In the genomic region with DNA sequence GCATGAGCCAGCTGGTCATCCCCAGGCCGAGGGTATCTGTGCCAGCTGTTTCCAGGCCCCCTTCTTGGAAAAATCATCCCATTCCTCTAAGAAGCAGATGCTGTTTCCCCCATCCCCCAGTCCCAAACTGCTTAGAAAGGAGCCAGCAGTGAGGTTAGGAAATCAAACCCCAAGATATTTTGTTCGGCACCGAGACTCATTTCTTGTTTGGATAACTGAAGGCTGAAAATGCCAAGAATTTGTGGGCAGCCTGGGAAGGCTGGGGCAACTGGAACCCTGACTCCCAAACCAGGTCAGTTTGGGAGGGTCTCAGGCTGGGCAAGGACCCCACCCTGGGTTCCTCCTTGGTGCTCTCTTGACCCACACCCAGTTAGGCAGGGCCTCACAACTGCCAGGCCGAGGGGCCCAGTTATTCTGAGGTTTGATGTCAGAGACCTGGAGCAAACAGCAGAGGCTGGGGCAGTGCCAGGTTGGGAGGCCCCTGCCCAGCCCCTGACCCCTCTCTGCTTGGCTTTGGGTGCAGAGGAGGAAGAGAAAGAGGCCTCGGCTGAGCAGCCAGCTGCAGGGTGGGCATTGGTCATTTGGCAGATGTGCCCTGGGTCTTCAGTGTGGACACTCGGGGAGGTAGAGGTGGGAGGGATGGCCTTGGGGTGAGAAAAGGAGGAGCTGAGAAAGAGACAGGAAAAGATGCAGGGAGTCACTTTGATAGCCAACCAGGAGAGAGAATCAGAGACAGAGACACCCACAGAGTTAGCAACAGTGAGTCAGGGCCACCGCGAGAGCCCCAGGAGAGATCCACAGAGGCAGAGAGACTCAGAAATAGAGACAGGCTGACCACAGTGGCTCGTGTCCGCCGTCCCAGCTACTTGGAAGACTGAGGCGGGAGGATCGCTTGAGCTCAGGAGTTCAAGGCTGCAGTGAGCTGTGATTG, we compare ENCODE assay signal across 15 cellular contexts. TPM values are rescaled to one million over a fixed set of nuclear protein-coding genes. Genes with fewer than 3 reads are reported as not detected.
A peak's percentile ranks its signal among the peaks of the same experiment; 100 is the strongest.
DNase-seq lines count a peak whose midpoint lies in the region; ATAC-seq and TF ChIP-seq lines count a peak whose summit lies in the region.
"Had no signal": no experiment of that assay in that cellular context is flagged by ENCODE, and none has a peak within 500 bp of the region (broad histone marks: within the 10 kb centered on the region; RNA-seq: fewer than 3 reads in every experiment).

No MANE protein-coding gene starts in this region.

- peaks cover 19% of the 10 kb centered on the region for H3K27me3 Mint-ChIP-seq in CD4-positive, alpha-beta T cell

- no peak overlapping the region for H3K27ac Mint-ChIP-seq in CD4-positive, alpha-beta T cell
- H3K27ac Mint-ChIP-seq: activated CD4-positive, alpha-beta T cell treated with anti-CD3 and anti-CD28 coated beads, Interleukin-2, amount 10 ng/mL, durations not matched to agents 24 days and 14 days; T-helper 1 cell treated with Interleukin-12 subunit alpha and Interleukin-12 subunit beta and Interleukin-4 antibody, amounts not matched to agents 30 μg/mL and 1 μg/mL, for 36 hours had no signal

- TF ChIP-seq POLR2A in gastroesophageal sphincter (IDR thresholded peaks at IDR 0.05), result no peak

- POLR2A ChIA-PET in CD4-positive, alpha-beta T cell (lab: Charles Lee), result no interaction called here

- no peak overlapping the region for H3K4me3 Mint-ChIP-seq in CD4-positive, alpha-beta T cell
- H3K4me3 Mint-ChIP-seq: activated CD4-positive, alpha-beta T cell treated with anti-CD3 and anti-CD28 coated beads, Interleukin-2, amount 10 ng/mL, durations not matched to agents 24 days and 14 days; T-helper 1 cell treated with Interleukin-12 subunit alpha and Interleukin-12 subunit beta and Interleukin-4 antibody, amounts not matched to agents 30 μg/mL and 1 μg/mL, for 36 hours had no signal

- no peak for TF ChIP-seq CTCF in gastroesophageal sphincter (IDR thresholded peaks at IDR 0.05)
- TF ChIP-seq CTCF in CD4-positive, alpha-beta T cell (IDR thresholded peaks at IDR 0.05), result no peak

- no peak overlapping the region for H3K4me3 ChIP-seq in gastroesophageal sphincter
- H3K4me3 ChIP-seq: hepatocyte, uterus had no signal

- in situ Hi-C loops in G401 (cut with HindIII; ENCODE audit: low sequenced_read_pairs), result no loop called here

- H3K4me1 ChIP-seq in gastroesophageal sphincter, result peaks cover 0 to 8% (median 0%) of the 10 kb centered on the region in 3 donors
- H3K4me1 ChIP-seq: uterus had no signal

- no peaks in the 10 kb centered on the region for H3K36me3 ChIP-seq in gastroesophageal sphincter
- H3K36me3 ChIP-seq: uterus had no signal

- peak; percentile 35 for ATAC-seq in gastroesophageal sphincter
- no peak for ATAC-seq in CD4-positive, alpha-beta T cell (ENCODE audit: poor library complexity)

- H3K9me3 ChIP-seq in gastroesophageal sphincter, result no peaks in the 10 kb centered on the region
- no peaks in the 10 kb centered on the region for H3K9me3 ChIP-seq in CD4-positive, alpha-beta T cell (ENCODE audit: control insufficient read depth, low read length)
- H3K9me3 ChIP-seq: uterus had no signal

- WGBS in gastroesophageal sphincter (ENCODE audit: low coverage in 1 of 2), 2 donors, result 42 to 48% methylated on average over 6 to 12 of the region's 13 CpGs

- H3K27me3 ChIP-seq in gastroesophageal sphincter, result peaks cover 50% of the 10 kb centered on the region
- H3K27me3 ChIP-seq in CD4-positive, alpha-beta T cell (ENCODE audit: control insufficient read depth, insufficient read depth, low read length), result no peaks in the 10 kb centered on the region
- H3K27me3 ChIP-seq: hepatocyte, uterus had no signal

- H3K36me3 Mint-ChIP-seq in CD4-positive, alpha-beta T cell (ENCODE audit: low read depth), result no peaks in the 10 kb centered on the region

- CTCF ChIA-PET in CD4-positive, alpha-beta T cell (lab: Charles Lee), result no interaction called here

- TF ChIP-seq EP300 in gastroesophageal sphincter (IDR thresholded peaks at IDR 0.05), result no peak

- intact Hi-C loops in posterior vena cava (cut with DNase I), result no loop called here
- intact Hi-C loops in CD4-positive, alpha-beta T cell (cut with DNase I, micrococcal nuclease), result no loop called here

- H3K4me1 Mint-ChIP-seq in CD4-positive, alpha-beta T cell (ENCODE audit: low read depth), result no peaks in the 10 kb centered on the region
- H3K4me1 Mint-ChIP-seq: activated CD4-positive, alpha-beta T cell treated with anti-CD3 and anti-CD28 coated beads, Interleukin-2, amount 10 ng/mL, durations not matched to agents 24 days and 14 days had no signal

- H3K9me3 Mint-ChIP-seq in CD4-positive, alpha-beta T cell, result no peaks in the 10 kb centered on the region
- H3K9me3 Mint-ChIP-seq: activated CD4-positive, alpha-beta T cell treated with anti-CD3 and anti-CD28 coated beads, Interleukin-2, amount 10 ng/mL, durations not matched to agents 24 days and 14 days; T-helper 1 cell treated with Interleukin-12 subunit alpha and Interleukin-12 subunit beta and Interleukin-4 antibody, amounts not matched to agents 30 μg/mL and 1 μg/mL, for 36 hours had no signal

- DNase-seq in AG08396 (ENCODE audit: low spot score) (peak; percentile 37), HS-27A (ENCODE audit: low read depth) (peak; percentile 39), posterior vena cava (ENCODE audit: low spot score) (peak; percentile 92), NCI-H2227 (lab: John Stamatoyannopoulos, UW; ENCODE audit: unreplicated experiment) (no peak), activated gamma-delta T cell (lab: John Stamatoyannopoulos, UW) (no peak), G401 (ENCODE audit: low spot score) (no peak)
- no peak for DNase-seq in CD4-positive, alpha-beta T cell
- DNase-seq: activated CD4-positive, alpha-beta T cell treated with anti-CD3 and anti-CD28 coated beads, Interleukin-2, amount 10 ng/mL, durations not matched to agents 24 days and 14 days; NCI-H1092 treated with DMSO at 0.1 percent for 48 hours; NCI-H510A treated with DMSO at 0.1 percent for 48 hours; uterus had no signal

- H3K27ac ChIP-seq in gastroesophageal sphincter, result peak overlapping the region in 2 of 4 donors; percentile 17 to 45
- H3K27ac ChIP-seq in CD4-positive, alpha-beta T cell (ENCODE audit: low read depth, low read length), result no peak overlapping the region
- H3K27ac ChIP-seq: C4-2B, hepatocyte had no signal

RNA-seq across cellular contexts. Expression of a gene that starts 5.0 kb away (rescaled TPM):
- total RNA-seq in gastroesophageal sphincter, result under 1 TPM in 3 of 4 donors, not detected in 1; 0.13 to 0.58 (median 0.15) TPM
- total RNA-seq in posterior vena cava, result 1 to 10 TPM in 1 of 2 donors, under 1 TPM in 1; 0.24 to 1.1 TPM
- total RNA-seq in CD4-positive, alpha-beta T cell, result not detected
- total RNA-seq in G401 (2014; rRNA removed; shearing (Covaris generic)), result not detected in 2 replicates
- total RNA-seq: activated CD4-positive, alpha-beta T cell treated with anti-CD3 and anti-CD28 coated beads, Interleukin-2, amount 10 ng/mL, durations not matched to agents 24 days and 14 days; hepatocyte had no signal

Comparison
In these comparisons a context has a peak if more than half of its experiments do, and no peak if none do; other contexts are left out.
1. DNase-seq: peak in AG08396 (single experiment), HS-27A (single experiment) and posterior vena cava (single experiment); none in NCI-H2227 (single experiment), activated gamma-delta T cell (single experiment), CD4-positive, alpha-beta T cell (0 of 10) and G401 (single experiment).